ENCODE assay signal across 14 cellular contexts in genomic region chr18:675307-675706, GRCh38.
"Had no signal": no experiment of that assay in that cellular context is flagged by ENCODE, and none has a peak within 500 bp of the region (broad histone marks: within the 10 kb centered on the region; RNA-seq: fewer than 3 reads in every experiment).

No MANE protein-coding gene starts in this region.

- H3K9me3 ChIP-seq: gastrocnemius medialis, heart left ventricle, pancreas, sigmoid colon, thyroid gland, uterus had no signal

- H3K27me3 Mint-ChIP-seq: activated naive CD8-positive, alpha-beta T cell had no signal

- H3K4me3 Mint-ChIP-seq: activated naive CD8-positive, alpha-beta T cell had no signal

- H3K27ac ChIP-seq: gastrocnemius medialis, heart left ventricle, pancreas, thyroid gland had no signal

- H3K36me3 ChIP-seq: uterus had no signal

- FAIRE-seq: pancreas had no signal

- H3K27me3 ChIP-seq: gastrocnemius medialis, heart left ventricle, pancreas, sigmoid colon, thyroid gland, uterus had no signal

- ATAC-seq: gastrocnemius medialis, pancreas had no signal

- H3K27ac Mint-ChIP-seq: activated naive CD8-positive, alpha-beta T cell had no signal

- H3K4me3 ChIP-seq: dorsolateral prefrontal cortex, gastrocnemius medialis, heart left ventricle, pancreas, sigmoid colon, thyroid gland, uterus had no signal

- DNase-seq: activated CD4-positive, alpha-beta T cell treated with anti-CD3 and anti-CD28 coated beads, Interleukin-2, amount 50 U/mL, for 1 hour; activated effector memory CD4-positive, alpha-beta T cell treated with anti-CD3 and anti-CD28 coated beads, Interleukin-2, amount 50 U/mL, for 16 hours; amniotic stem cell; dorsolateral prefrontal cortex; gastrocnemius medialis; heart left ventricle; mammary epithelial cell; pancreas; sigmoid colon; stimulated activated CD4-positive, alpha-beta T cell treated with anti-CD3 and anti-CD28 coated beads, Interleukin-1b, Interleukin-23, amount 100 ng/mL, for 48 hours; SW 1271; thyroid gland; uterus had no signal

- H3K4me1 ChIP-seq: gastrocnemius medialis, pancreas, thyroid gland, uterus had no signal
